In genomic region chr11:134339756-134340155, GRCh38 we compare ENCODE assay signal across 23 cellular contexts.
"Had no signal": no experiment of that assay in that cellular context is flagged by ENCODE, and none has a peak within 500 bp of the region (broad histone marks: within the 10 kb centered on the region; RNA-seq: fewer than 3 reads in every experiment).

No MANE protein-coding gene starts in this region.

- H3K4me1 ChIP-seq: esophagus muscularis mucosa, left ventricle myocardium inferior, psoas muscle, suprapubic skin, upper lobe of left lung had no signal

- H3K27ac ChIP-seq: esophagus muscularis mucosa, left ventricle myocardium inferior, ovary, psoas muscle, suprapubic skin, upper lobe of left lung had no signal

- H3K9me3 Mint-ChIP-seq: activated naive CD4-positive, alpha-beta T cell treated with anti-CD3 and anti-CD28 coated beads, Interleukin-2, amount 10 ng/mL, durations not matched to agents 7 days and 5 days; activated naive CD8-positive, alpha-beta T cell treated with anti-CD3 and anti-CD28 coated beads, Interleukin-2, amount 50 U/mL, for 24 hours; brain; naive thymus-derived CD4-positive, alpha-beta T cell; stimulated activated naive CD8-positive, alpha-beta T cell treated with anti-CD3 and anti-CD28 coated beads, Interleukin-15, amount 100 ng/mL, for 72 hours had no signal

- ATAC-seq: activated CD4-positive, CD25-positive, alpha-beta regulatory T cell treated with anti-CD3 and anti-CD28 coated beads, Interleukin-2, amount 50 U/mL, for 24 hours; activated naive CD8-positive, alpha-beta T cell treated with anti-CD3 and anti-CD28 coated beads, Interleukin-2, amount 50 U/mL, for 24 hours; naive thymus-derived CD4-positive, alpha-beta T cell; psoas muscle; stimulated activated naive CD8-positive, alpha-beta T cell treated with anti-CD3 and anti-CD28 coated beads, Interleukin-15, amount 100 ng/mL, for 72 hours had no signal

- H3K27me3 ChIP-seq: ovary, suprapubic skin, upper lobe of left lung had no signal

- H3K4me3 Mint-ChIP-seq: activated naive CD4-positive, alpha-beta T cell treated with anti-CD3 and anti-CD28 coated beads, Interleukin-2, amount 10 ng/mL, durations not matched to agents 7 days and 5 days; activated naive CD8-positive, alpha-beta T cell treated with anti-CD3 and anti-CD28 coated beads, Interleukin-2, amount 50 U/mL, for 24 hours; brain; naive thymus-derived CD4-positive, alpha-beta T cell; stimulated activated naive CD8-positive, alpha-beta T cell treated with anti-CD3 and anti-CD28 coated beads, Interleukin-15, amount 100 ng/mL, for 72 hours had no signal

- H3K27ac Mint-ChIP-seq: activated naive CD4-positive, alpha-beta T cell treated with anti-CD3 and anti-CD28 coated beads, Interleukin-2, amount 10 ng/mL, durations not matched to agents 7 days and 5 days; activated naive CD8-positive, alpha-beta T cell treated with anti-CD3 and anti-CD28 coated beads, Interleukin-2, amount 50 U/mL, for 24 hours; brain; naive thymus-derived CD4-positive, alpha-beta T cell; stimulated activated naive CD8-positive, alpha-beta T cell treated with anti-CD3 and anti-CD28 coated beads, Interleukin-15, amount 100 ng/mL, for 72 hours had no signal

- H3K36me3 ChIP-seq: esophagus muscularis mucosa, left ventricle myocardium inferior, ovary, suprapubic skin, upper lobe of left lung had no signal

- H3K27me3 Mint-ChIP-seq: brain; stimulated activated naive CD8-positive, alpha-beta T cell treated with anti-CD3 and anti-CD28 coated beads, Interleukin-15, amount 100 ng/mL, for 72 hours had no signal

- H3K9me3 ChIP-seq: esophagus muscularis mucosa, left ventricle myocardium inferior, ovary, psoas muscle, suprapubic skin, upper lobe of left lung had no signal

- H3K4me3 ChIP-seq: esophagus muscularis mucosa, left ventricle myocardium inferior, ovary, psoas muscle, suprapubic skin, upper lobe of left lung had no signal

- H3K36me3 Mint-ChIP-seq: activated naive CD4-positive, alpha-beta T cell treated with anti-CD3 and anti-CD28 coated beads, Interleukin-2, amount 10 ng/mL, durations not matched to agents 7 days and 5 days; brain; naive thymus-derived CD4-positive, alpha-beta T cell had no signal

- DNase-seq: activated CD8-positive, alpha-beta memory T cell treated with anti-CD3 and anti-CD28 coated beads for 24 hours; activated CD8-positive, alpha-beta memory T cell treated with anti-CD3 and anti-CD28 coated beads, Interleukin-2, amount 50 U/mL, for 48 hours; activated effector memory CD4-positive, alpha-beta T cell treated with Interleukin-2 at 50 U/mL for 16 hours; activated naive CD8-positive, alpha-beta T cell treated with anti-CD3 and anti-CD28 coated beads, Interleukin-2, amount 50 U/mL, for 24 hours; activated T-cell treated with anti-CD3 and anti-CD28 coated beads, Interleukin-2, amount 50 U/mL, for 48 hours; anterior cingulate cortex; cortex of kidney; effector CD4-positive, alpha-beta T cell; left ventricle myocardium inferior; naive thymus-derived CD4-positive, alpha-beta T cell; ovary; psoas muscle; right cardiac atrium; stimulated activated CD4-positive, alpha-beta T cell treated with anti-CD3 and anti-CD28 coated beads, Interleukin-15, amount 100 ng/mL, for 24 hours; stimulated activated CD4-positive, alpha-beta T cell treated with anti-CD3 and anti-CD28 coated beads, Interleukin-2, amount 100 ng/mL, for 48 hours; stimulated activated naive CD8-positive, alpha-beta T cell treated with anti-CD3 and anti-CD28 coated beads, Interleukin-15, amount 100 ng/mL, for 72 hours had no signal

- H3K4me1 Mint-ChIP-seq: activated naive CD4-positive, alpha-beta T cell treated with anti-CD3 and anti-CD28 coated beads, Interleukin-2, amount 10 ng/mL, durations not matched to agents 7 days and 5 days; activated naive CD8-positive, alpha-beta T cell treated with anti-CD3 and anti-CD28 coated beads, Interleukin-2, amount 50 U/mL, for 24 hours; naive thymus-derived CD4-positive, alpha-beta T cell; stimulated activated naive CD8-positive, alpha-beta T cell treated with anti-CD3 and anti-CD28 coated beads, Interleukin-15, amount 100 ng/mL, for 72 hours had no signal

- FAIRE-seq: kidney had no signal
